8 cellular contexts compared by ENCODE assay signal in the genomic region with DNA sequence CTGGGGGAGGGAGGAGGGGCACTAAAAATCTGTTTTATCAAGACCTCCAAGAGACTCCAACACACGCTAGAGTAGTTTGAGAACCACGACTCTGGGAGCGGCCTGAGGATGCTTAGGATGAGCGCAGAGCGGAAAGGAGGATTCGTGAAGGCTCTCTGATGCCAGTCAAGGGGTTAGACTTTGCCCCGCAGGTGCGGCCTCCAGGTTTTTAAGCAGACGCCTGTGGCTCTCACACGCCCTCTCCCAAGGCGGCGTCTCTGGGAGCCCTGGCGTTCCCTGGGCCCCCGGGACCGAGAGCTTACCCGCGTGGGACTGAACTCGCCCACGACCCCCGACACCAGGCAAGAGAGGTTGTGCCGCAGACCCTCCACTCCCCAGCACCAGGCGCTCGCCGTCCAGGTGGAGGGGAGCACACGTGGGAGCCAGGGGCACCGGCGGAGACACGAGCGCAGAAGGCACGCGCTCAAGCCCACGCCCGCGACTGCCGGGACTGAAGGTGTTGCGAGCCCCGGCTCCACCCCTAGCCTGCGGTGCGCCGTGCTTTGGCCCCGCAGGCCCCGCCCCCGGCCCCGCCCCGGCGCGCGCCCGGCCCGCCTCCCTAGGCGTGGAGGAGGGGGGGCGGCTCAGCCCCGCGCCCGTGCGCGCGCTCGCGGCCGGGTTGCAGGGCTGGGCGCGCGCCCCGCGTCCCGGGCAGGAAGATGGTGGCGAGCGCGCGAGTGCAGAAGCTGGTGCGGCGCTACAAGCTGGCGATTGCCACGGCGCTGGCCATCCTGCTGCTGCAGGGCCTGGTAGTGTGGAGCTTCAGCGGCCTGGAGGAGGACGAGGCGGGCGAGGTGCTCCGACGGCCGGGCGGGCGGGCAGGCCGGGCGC. TPM values are rescaled to one million over a fixed set of nuclear protein-coding genes. Genes with fewer than 3 reads are reported as not detected.
A peak's percentile ranks its signal among the peaks of the same experiment; 100 is the strongest.
DNase-seq lines count a peak whose midpoint lies in the region; ATAC-seq and TF ChIP-seq lines count a peak whose summit lies in the region.

A gene (plus strand): TSS at position 684 of the 870 bp plus-strand sequence. CDS start 15 bp downstream, at position 699.

- peaks cover under 1% of the 10 kb centered on the region for H3K27me3 Mint-ChIP-seq in activated CD4-positive, alpha-beta T cell treated with anti-CD3 and anti-CD28 coated beads, Interleukin-2, amount 10 ng/mL, durations not matched to agents 24 days and 14 days

- H3K4me3 ChIP-seq in AG10803 (ENCODE audit: low read length) (peak within 1 kb of the TSS; percentile 87), left lung (peak within 1 kb of the TSS; percentile 67)

- peaks cover 15 to 34% of the 10 kb centered on the region in 2 donors for H3K4me1 ChIP-seq in left lung

- TF ChIP-seq CTCF in AG10803 (conservative IDR thresholded peaks at IDR 0.05; ENCODE audit: low read length) (no peak), left lung (IDR thresholded peaks at IDR 0.05) (no peak)

- intact Hi-C loops in activated CD4-positive, alpha-beta T cell treated with anti-CD3 and anti-CD28 coated beads, Interleukin-2, amount 10 ng/mL, durations not matched to agents 24 days and 14 days (cut with micrococcal nuclease): loop anchor here (1.0 to 5.0 kb wide), 3 partner anchors 17 to 52 kb away; a partner anchor contains a TSS
- intact Hi-C loops in left lung (cut with DNase I): no loop called here

- H3K4me1 Mint-ChIP-seq in activated CD4-positive, alpha-beta T cell treated with anti-CD3 and anti-CD28 coated beads, Interleukin-2, amount 10 ng/mL, durations not matched to agents 24 days and 14 days: peaks cover 30% of the 10 kb centered on the region

- DNase-seq in AG10803 (ENCODE audit: low read depth): peak; percentile 83
- DNase-seq in NCI-H510A treated with DMSO at 0.1 percent for 48 hours (lab: John Stamatoyannopoulos, UW): peak; percentile 87
- peak; percentile 97 for DNase-seq in activated CD4-positive, alpha-beta T cell treated with anti-CD3 and anti-CD28 coated beads, Interleukin-2, amount 10 ng/mL, durations not matched to agents 24 days and 14 days
- peak; percentile 64 for DNase-seq in dedifferentiated amniotic fluid mesenchymal stem cell (ENCODE audit: extremely low spot score)
- peak; percentile 90 to 98 for DNase-seq in left lung
- peak; percentile 92 for DNase-seq in stimulated activated CD4-positive, alpha-beta T cell treated with anti-CD3 and anti-CD28 coated beads, Interleukin-2, amount 100 ng/mL, for 4 hours (ENCODE audit: low read depth)

- H3K27ac Mint-ChIP-seq in activated CD4-positive, alpha-beta T cell treated with anti-CD3 and anti-CD28 coated beads, Interleukin-2, amount 10 ng/mL, durations not matched to agents 24 days and 14 days: peak within 1 kb of the TSS; percentile 96

- H3K9me3 ChIP-seq in left lung: no peaks in the 10 kb centered on the region

- H3K27me3 ChIP-seq in left lung: no peaks in the 10 kb centered on the region

- H3K9me3 Mint-ChIP-seq in activated CD4-positive, alpha-beta T cell treated with anti-CD3 and anti-CD28 coated beads, Interleukin-2, amount 10 ng/mL, durations not matched to agents 24 days and 14 days: no peaks in the 10 kb centered on the region

- peak within 1 kb of the TSS in 1 of 2 donors; percentile 48 for H3K27ac ChIP-seq in left lung

- peaks cover 4% of the 10 kb centered on the region for H3K36me3 Mint-ChIP-seq in activated CD4-positive, alpha-beta T cell treated with anti-CD3 and anti-CD28 coated beads, Interleukin-2, amount 10 ng/mL, durations not matched to agents 24 days and 14 days (ENCODE audit: low read depth)

- H3K4me3 Mint-ChIP-seq in activated CD4-positive, alpha-beta T cell treated with anti-CD3 and anti-CD28 coated beads, Interleukin-2, amount 10 ng/mL, durations not matched to agents 24 days and 14 days: peak within 1 kb of the TSS; percentile 95

- H3K36me3 ChIP-seq in left lung: no peaks in the 10 kb centered on the region

- ATAC-seq in GM19035 (IDR thresholded peaks at IDR 0.05; ENCODE audit: unreplicated experiment) (peak; percentile 79), HG03354 (IDR thresholded peaks at IDR 0.05; ENCODE audit: poor library complexity, severe bottlenecking, unreplicated experiment) (peak; percentile 75), left lung (peak; percentile 96)

RNA-seq across cellular contexts. Expression of the gene that starts here (rescaled TPM):
- total RNA-seq in activated CD4-positive, alpha-beta T cell treated with anti-CD3 and anti-CD28 coated beads, Interleukin-2, amount 10 ng/mL, durations not matched to agents 24 days and 14 days: 65.3 and 66.5 TPM in 2 replicates
- 10 to 100 TPM; 19.6 to 24.3 TPM for total RNA-seq in left lung
